Comparison of ENCODE assay signal across 3 cellular contexts in the genomic region with DNA sequence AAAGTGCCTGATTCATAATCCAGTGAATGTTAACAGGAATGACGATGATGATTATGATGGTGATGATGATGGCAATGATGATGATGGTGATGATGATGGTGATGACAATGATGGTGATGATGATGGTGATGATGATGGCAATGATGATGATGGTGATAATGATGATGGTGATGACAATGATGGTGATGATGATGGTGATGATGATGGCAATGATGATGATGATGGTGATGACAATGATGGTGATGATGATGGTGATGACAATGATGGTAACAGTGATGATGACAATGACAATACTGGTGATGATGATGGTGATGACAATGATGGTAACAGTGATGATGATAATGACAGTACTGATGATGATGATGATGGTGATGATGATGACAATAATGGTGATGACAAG.
A peak's percentile ranks its signal among the peaks of the same experiment; 100 is the strongest.
TF ChIP-seq lines count a peak whose summit lies in the region.
"Not testable (repeated sequence)": the region's sequence is repeated elsewhere in the genome, so short reads cannot be mapped to it uniquely, and the experiment has no call there.

No MANE protein-coding gene starts in this region.

TF ChIP-seq in HEK293T, 16 proteins besides CTCF, POLR2A, EP300 and RAD21:
- TF ChIP-seq CTBP1 (IDR thresholded peaks at IDR 0.05; ENCODE audit: borderline replicate concordance) (peak; percentile 60; the same call in 1 of the 2 replicates), TARDBP (IDR thresholded peaks at IDR 0.05) (0 out of 2 replicates have a peak, but pooled peaks have one; percentile 29)

TF ChIP-seq in K562, 482 proteins besides CTCF, POLR2A, EP300 and RAD21:
- TF ChIP-seq KDM1A (IDR thresholded peaks at IDR 0.05): peak in 1 of 2 experiments; percentile 20; a peak in 1 of 4 replicates
- 0 out of 2 replicates have a peak, but pooled peaks have one; percentile 31 for TF ChIP-seq EHMT2 (IDR thresholded peaks at IDR 0.05)
- TF ChIP-seq, protein P1, sequence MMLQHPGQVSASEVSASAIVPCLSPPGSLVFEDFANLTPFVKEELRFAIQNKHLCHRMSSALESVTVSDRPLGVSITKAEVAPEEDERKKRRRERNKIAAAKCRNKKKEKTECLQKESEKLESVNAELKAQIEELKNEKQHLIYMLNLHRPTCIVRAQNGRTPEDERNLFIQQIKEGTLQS (IDR thresholded peaks at IDR 0.05): peak; percentile 22; the same call in 1 of the 2 replicates
- TF ChIP-seq, protein P1 (CRISPR knock-in tag; conservative IDR thresholded peaks at IDR 0.05): not testable (repeated sequence)
- not testable (repeated sequence) for TF ChIP-seq ATF1 (CRISPR knock-in tag; IDR thresholded peaks at IDR 0.05)
- TF ChIP-seq ATF1 (tag; IDR thresholded peaks at IDR 0.05): peak; percentile 68

TF ChIP-seq in HepG2, 621 proteins besides CTCF, POLR2A, EP300 and RAD21:
- peak; percentile 76 for TF ChIP-seq ATF7 (IDR thresholded peaks at IDR 0.05)
- TF ChIP-seq ATF7, FOXP1, LCORL, CREB1, SOX6 (CRISPR knock-in tag; IDR thresholded peaks at IDR 0.05): not testable (repeated sequence)
- TF ChIP-seq, protein P2, sequence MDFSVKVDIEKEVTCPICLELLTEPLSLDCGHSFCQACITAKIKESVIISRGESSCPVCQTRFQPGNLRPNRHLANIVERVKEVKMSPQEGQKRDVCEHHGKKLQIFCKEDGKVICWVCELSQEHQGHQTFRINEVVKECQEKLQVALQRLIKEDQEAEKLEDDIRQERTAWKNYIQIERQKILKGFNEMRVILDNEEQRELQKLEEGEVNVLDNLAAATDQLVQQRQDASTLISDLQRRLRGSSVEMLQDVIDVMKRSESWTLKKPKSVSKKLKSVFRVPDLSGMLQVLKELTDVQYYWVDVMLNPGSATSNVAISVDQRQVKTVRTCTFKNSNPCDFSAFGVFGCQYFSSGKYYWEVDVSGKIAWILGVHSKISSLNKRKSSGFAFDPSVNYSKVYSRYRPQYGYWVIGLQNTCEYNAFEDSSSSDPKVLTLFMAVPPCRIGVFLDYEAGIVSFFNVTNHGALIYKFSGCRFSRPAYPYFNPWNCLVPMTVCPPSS (IDR thresholded peaks at IDR 0.05): peak; percentile 67; the same call in 1 of the 2 replicates
- TF ChIP-seq FOXP1 (IDR thresholded peaks at IDR 0.05): peak; percentile 50
- TF ChIP-seq LCORL (IDR thresholded peaks at IDR 0.05): peak; percentile 11; the same call in 1 of the 2 replicates
- TF ChIP-seq PHB2 (IDR thresholded peaks at IDR 0.05; ENCODE audit: partially characterized antibody): peak; percentile 84
- TF ChIP-seq CREB1 (IDR thresholded peaks at IDR 0.05): peak; percentile 99
- 0 out of 2 replicates have a peak, but pooled peaks have one; percentile 37 for TF ChIP-seq NBN (conservative IDR thresholded peaks at IDR 0.05)
- peak; percentile 73; the same call in 1 of the 2 replicates for TF ChIP-seq SOX6 (IDR thresholded peaks at IDR 0.05)
- peak; percentile 57; the same call in 1 of the 2 replicates for TF ChIP-seq FOXK2 (IDR thresholded peaks at IDR 0.05)
- peak; percentile 85 for TF ChIP-seq ZNF282 (IDR thresholded peaks at IDR 0.05; ENCODE audit: partially characterized antibody)
- 0 out of 2 replicates have a peak, but pooled peaks have one; percentile 74 for TF ChIP-seq PLRG1 (conservative IDR thresholded peaks at IDR 0.05)
